In the genomic region with DNA sequence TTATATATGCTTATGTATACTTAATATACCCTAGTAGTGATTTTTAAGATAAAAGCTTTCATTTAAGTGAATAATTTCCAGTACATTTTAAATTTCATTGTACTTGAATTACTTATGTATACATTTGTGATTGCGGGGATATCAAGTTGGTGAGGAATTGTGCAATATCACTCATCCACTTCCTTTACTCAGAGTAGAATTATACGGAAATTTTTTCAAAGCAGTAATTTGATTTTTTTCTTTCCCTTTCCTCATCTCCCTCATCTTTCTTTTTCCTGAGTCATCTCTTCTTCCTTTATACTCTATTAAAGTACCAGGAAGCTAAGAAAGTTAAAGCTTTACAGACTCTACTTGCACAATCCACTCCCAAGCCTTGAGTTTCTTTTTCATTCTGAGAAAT, we compare ENCODE assay signal across 1 cellular context.
TF ChIP-seq lines count a peak whose summit lies in the region.

No MANE protein-coding gene starts in this region.

TF ChIP-seq in IMR-90, 13 proteins besides CTCF, POLR2A, EP300 and RAD21 (continued from another document):
- TF ChIP-seq RFX5 (IDR thresholded peaks at IDR 0.05; ENCODE audit: low read depth, low read length), result no peak
